1 cellular context compared by ENCODE assay signal in genomic region chr10:97736902-97737769, GRCh38.
A peak's percentile ranks its signal among the peaks of the same experiment; 100 is the strongest.
TF ChIP-seq lines count a peak whose summit lies in the region.

Gene ZFYVE27, plus strand, starts transcription at chr10:97737128. Its CDS starts 1,350 bp downstream, at chr10:97738478.

TF ChIP-seq in GM12878, 131 proteins besides CTCF, POLR2A, EP300 and RAD21 (continued from another document and continues in another):
- peak; percentile 100 for TF ChIP-seq ATF7 (IDR thresholded peaks at IDR 0.05; ENCODE audit: low read depth)
- no peak for TF ChIP-seq SIX5 (IDR thresholded peaks at IDR 0.05; ENCODE audit: low read depth, low read length, severe bottlenecking)
- TF ChIP-seq NR2C1 (IDR thresholded peaks at IDR 0.05): no peak
- no peak for TF ChIP-seq RCOR1 (conservative IDR thresholded peaks at IDR 0.05; ENCODE audit: low read depth, low read length)
- TF ChIP-seq, protein P1, sequence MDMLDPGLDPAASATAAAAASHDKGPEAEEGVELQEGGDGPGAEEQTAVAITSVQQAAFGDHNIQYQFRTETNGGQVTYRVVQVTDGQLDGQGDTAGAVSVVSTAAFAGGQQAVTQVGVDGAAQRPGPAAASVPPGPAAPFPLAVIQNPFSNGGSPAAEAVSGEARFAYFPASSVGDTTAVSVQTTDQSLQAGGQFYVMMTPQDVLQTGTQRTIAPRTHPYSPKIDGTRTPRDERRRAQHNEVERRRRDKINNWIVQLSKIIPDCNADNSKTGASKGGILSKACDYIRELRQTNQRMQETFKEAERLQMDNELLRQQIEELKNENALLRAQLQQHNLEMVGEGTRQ (IDR thresholded peaks at IDR 0.05; ENCODE audit: borderline replicate concordance, low read depth, low read length): no peak
- no peak for TF ChIP-seq HDAC6 (IDR thresholded peaks at IDR 0.05; ENCODE audit: unreplicated experiment)
- TF ChIP-seq, protein P2, sequence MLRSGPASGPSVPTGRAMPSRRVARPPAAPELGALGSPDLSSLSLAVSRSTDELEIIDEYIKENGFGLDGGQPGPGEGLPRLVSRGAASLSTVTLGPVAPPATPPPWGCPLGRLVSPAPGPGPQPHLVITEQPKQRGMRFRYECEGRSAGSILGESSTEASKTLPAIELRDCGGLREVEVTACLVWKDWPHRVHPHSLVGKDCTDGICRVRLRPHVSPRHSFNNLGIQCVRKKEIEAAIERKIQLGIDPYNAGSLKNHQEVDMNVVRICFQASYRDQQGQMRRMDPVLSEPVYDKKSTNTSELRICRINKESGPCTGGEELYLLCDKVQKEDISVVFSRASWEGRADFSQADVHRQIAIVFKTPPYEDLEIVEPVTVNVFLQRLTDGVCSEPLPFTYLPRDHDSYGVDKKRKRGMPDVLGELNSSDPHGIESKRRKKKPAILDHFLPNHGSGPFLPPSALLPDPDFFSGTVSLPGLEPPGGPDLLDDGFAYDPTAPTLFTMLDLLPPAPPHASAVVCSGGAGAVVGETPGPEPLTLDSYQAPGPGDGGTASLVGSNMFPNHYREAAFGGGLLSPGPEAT (IDR thresholded peaks at IDR 0.05; ENCODE audit: low read depth): no peak
- peak; percentile 90 for TF ChIP-seq POLR2AphosphoS2 (IDR thresholded peaks at IDR 0.05; ENCODE audit: low read depth, low read length)
- TF ChIP-seq BACH1 (IDR thresholded peaks at IDR 0.05; ENCODE audit: borderline replicate concordance): peak; percentile 78; the same call in 1 of the 2 replicates
- peak; percentile 99 for TF ChIP-seq MAX (IDR thresholded peaks at IDR 0.05; ENCODE audit: low read depth, low read length)
- TF ChIP-seq CREB1 (IDR thresholded peaks at IDR 0.05; ENCODE audit: low read depth): peak; percentile 93
- TF ChIP-seq, protein P3, sequence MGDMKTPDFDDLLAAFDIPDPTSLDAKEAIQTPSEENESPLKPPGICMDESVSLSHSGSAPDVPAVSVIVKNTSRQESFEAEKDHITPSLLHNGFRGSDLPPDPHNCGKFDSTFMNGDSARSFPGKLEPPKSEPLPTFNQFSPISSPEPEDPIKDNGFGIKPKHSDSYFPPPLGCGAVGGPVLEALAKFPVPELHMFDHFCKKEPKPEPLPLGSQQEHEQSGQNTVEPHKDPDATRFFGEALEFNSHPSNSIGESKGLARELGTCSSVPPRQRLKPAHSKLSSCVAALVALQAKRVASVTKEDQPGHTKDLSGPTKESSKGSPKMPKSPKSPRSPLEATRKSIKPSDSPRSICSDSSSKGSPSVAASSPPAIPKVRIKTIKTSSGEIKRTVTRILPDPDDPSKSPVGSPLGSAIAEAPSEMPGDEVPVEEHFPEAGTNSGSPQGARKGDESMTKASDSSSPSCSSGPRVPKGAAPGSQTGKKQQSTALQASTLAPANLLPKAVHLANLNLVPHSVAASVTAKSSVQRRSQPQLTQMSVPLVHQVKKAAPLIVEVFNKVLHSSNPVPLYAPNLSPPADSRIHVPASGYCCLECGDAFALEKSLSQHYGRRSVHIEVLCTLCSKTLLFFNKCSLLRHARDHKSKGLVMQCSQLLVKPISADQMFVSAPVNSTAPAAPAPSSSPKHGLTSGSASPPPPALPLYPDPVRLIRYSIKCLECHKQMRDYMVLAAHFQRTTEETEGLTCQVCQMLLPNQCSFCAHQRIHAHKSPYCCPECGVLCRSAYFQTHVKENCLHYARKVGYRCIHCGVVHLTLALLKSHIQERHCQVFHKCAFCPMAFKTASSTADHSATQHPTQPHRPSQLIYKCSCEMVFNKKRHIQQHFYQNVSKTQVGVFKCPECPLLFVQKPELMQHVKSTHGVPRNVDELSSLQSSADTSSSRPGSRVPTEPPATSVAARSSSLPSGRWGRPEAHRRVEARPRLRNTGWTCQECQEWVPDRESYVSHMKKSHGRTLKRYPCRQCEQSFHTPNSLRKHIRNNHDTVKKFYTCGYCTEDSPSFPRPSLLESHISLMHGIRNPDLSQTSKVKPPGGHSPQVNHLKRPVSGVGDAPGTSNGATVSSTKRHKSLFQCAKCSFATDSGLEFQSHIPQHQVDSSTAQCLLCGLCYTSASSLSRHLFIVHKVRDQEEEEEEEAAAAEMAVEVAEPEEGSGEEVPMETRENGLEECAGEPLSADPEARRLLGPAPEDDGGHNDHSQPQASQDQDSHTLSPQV (IDR thresholded peaks at IDR 0.05): no peak
- TF ChIP-seq ZNF217 (IDR thresholded peaks at IDR 0.05): no peak
- TF ChIP-seq NR2C2 (IDR thresholded peaks at IDR 0.05; ENCODE audit: borderline replicate concordance, control insufficient read depth, insufficient read length, low read depth): no peak
- TF ChIP-seq MEF2B (IDR thresholded peaks at IDR 0.05; ENCODE audit: partially characterized antibody, poor library complexity, severe bottlenecking): peak; percentile 29
- peak; percentile 95 for TF ChIP-seq JUND (IDR thresholded peaks at IDR 0.05; ENCODE audit: low read depth, low read length)
- peak; percentile 49 for TF ChIP-seq SP1 (IDR thresholded peaks at IDR 0.05; ENCODE audit: low read depth, low read length)
- TF ChIP-seq USF1 (IDR thresholded peaks at IDR 0.05; ENCODE audit: borderline replicate concordance, extremely low read length, insufficient read depth, low read depth, low read length): no peak
- TF ChIP-seq ZZZ3 (IDR thresholded peaks at IDR 0.05; ENCODE audit: control insufficient read depth, insufficient read length, low read depth): no peak
- TF ChIP-seq CREM (IDR thresholded peaks at IDR 0.05; ENCODE audit: low read depth): peak; percentile 83; the same call in 1 of the 2 replicates
- no peak for TF ChIP-seq NFIC (IDR thresholded peaks at IDR 0.05; ENCODE audit: low read depth, low read length)
- TF ChIP-seq, protein P4, sequence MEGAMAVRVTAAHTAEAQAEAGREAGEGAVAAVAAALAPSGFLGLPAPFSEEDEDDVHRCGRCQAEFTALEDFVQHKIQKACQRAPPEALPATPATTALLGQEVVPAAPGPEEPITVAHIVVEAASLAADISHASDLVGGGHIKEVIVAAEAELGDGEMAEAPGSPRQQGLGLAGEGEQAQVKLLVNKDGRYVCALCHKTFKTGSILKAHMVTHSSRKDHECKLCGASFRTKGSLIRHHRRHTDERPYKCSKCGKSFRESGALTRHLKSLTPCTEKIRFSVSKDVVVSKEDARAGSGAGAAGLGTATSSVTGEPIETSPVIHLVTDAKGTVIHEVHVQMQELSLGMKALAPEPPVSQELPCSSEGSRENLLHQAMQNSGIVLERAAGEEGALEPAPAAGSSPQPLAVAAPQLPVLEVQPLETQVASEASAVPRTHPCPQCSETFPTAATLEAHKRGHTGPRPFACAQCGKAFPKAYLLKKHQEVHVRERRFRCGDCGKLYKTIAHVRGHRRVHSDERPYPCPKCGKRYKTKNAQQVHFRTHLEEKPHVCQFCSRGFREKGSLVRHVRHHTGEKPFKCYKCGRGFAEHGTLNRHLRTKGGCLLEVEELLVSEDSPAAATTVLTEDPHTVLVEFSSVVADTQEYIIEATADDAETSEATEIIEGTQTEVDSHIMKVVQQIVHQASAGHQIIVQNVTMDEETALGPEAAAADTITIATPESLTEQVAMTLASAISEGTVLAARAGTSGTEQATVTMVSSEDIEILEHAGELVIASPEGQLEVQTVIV (IDR thresholded peaks at IDR 0.05; ENCODE audit: borderline replicate concordance, partially characterized antibody): peak; percentile 89
- no peak for TF ChIP-seq HDAC2 (IDR thresholded peaks at IDR 0.05)
- no peak for TF ChIP-seq GABPA (IDR thresholded peaks at IDR 0.05; ENCODE audit: low read depth)
- no peak for TF ChIP-seq BMI1 (IDR thresholded peaks at IDR 0.05; ENCODE audit: borderline replicate concordance)
- TF ChIP-seq MYC (IDR thresholded peaks at IDR 0.05; ENCODE audit: insufficient read depth, insufficient read length, insufficient replicate concordance, low read length, severe bottlenecking): peak; percentile 62
- no peak for TF ChIP-seq CBX3 (IDR thresholded peaks at IDR 0.05; ENCODE audit: borderline replicate concordance, low read depth)
- TF ChIP-seq TCF12 (IDR thresholded peaks at IDR 0.05; ENCODE audit: low read depth, low read length): no peak
- peak; percentile 60 for TF ChIP-seq KLF5 (IDR thresholded peaks at IDR 0.05; ENCODE audit: partially characterized antibody)
- TF ChIP-seq EGR1 (IDR thresholded peaks at IDR 0.05; ENCODE audit: borderline replicate concordance in 1 of 2, low read depth in 2 of 2, low read length in 2 of 2): peak in 1 of 2 experiments; percentile 93; a peak in 2 of 3 replicates
- TF ChIP-seq IKZF1 (conservative IDR thresholded peaks at IDR 0.05): peak; percentile 69
- TF ChIP-seq BCL3 (IDR thresholded peaks at IDR 0.05; ENCODE audit: borderline replicate concordance, insufficient read depth, low read depth, low read length, poor library complexity, severe bottlenecking): no peak
- TF ChIP-seq BCL11A (IDR thresholded peaks at IDR 0.05; ENCODE audit: low read depth, low read length): no peak
- TF ChIP-seq GATAD2B (conservative IDR thresholded peaks at IDR 0.05; ENCODE audit: low read depth): peak; percentile 87; the same call in 1 of the 2 replicates
- no peak for TF ChIP-seq STAT3 (IDR thresholded peaks at IDR 0.05; ENCODE audit: low read depth, low read length)
- TF ChIP-seq PML (IDR thresholded peaks at IDR 0.05; ENCODE audit: low read length): peak; percentile 83; the same call in 1 of the 2 replicates
- TF ChIP-seq, protein P5, sequence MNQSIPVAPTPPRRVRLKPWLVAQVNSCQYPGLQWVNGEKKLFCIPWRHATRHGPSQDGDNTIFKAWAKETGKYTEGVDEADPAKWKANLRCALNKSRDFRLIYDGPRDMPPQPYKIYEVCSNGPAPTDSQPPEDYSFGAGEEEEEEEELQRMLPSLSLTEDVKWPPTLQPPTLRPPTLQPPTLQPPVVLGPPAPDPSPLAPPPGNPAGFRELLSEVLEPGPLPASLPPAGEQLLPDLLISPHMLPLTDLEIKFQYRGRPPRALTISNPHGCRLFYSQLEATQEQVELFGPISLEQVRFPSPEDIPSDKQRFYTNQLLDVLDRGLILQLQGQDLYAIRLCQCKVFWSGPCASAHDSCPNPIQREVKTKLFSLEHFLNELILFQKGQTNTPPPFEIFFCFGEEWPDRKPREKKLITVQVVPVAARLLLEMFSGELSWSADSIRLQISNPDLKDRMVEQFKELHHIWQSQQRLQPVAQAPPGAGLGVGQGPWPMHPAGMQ (IDR thresholded peaks at IDR 0.05; ENCODE audit: borderline replicate concordance): no peak
- no peak for TF ChIP-seq ZBED1 (IDR thresholded peaks at IDR 0.05; ENCODE audit: borderline replicate concordance)
- peak; percentile 53; the same call in 1 of the 2 replicates for TF ChIP-seq RFX5 (IDR thresholded peaks at IDR 0.05; ENCODE audit: low read depth, low read length)
- TF ChIP-seq NR2F1 (conservative IDR thresholded peaks at IDR 0.05): peak; percentile 82
- peak in 1 of 2 experiments; percentile 45; a peak in 2 of 4 replicates for TF ChIP-seq IKZF2 (IDR thresholded peaks at IDR 0.05)
- TF ChIP-seq NKRF (conservative IDR thresholded peaks at IDR 0.05): peak; percentile 88
- peak; percentile 42; the same call in 1 of the 2 replicates for TF ChIP-seq YY1 (IDR thresholded peaks at IDR 0.05; ENCODE audit: low read depth, low read length)
- no peak for TF ChIP-seq ZNF622 (IDR thresholded peaks at IDR 0.05)
- no peak for TF ChIP-seq CHD1 (IDR thresholded peaks at IDR 0.05; ENCODE audit: low read depth, low read length)
- TF ChIP-seq, protein P6, sequence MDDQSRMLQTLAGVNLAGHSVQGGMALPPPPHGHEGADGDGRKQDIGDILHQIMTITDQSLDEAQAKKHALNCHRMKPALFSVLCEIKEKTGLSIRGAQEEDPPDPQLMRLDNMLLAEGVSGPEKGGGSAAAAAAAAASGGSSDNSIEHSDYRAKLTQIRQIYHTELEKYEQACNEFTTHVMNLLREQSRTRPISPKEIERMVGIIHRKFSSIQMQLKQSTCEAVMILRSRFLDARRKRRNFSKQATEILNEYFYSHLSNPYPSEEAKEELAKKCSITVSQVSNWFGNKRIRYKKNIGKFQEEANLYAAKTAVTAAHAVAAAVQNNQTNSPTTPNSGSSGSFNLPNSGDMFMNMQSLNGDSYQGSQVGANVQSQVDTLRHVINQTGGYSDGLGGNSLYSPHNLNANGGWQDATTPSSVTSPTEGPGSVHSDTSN (IDR thresholded peaks at IDR 0.05; ENCODE audit: insufficient replicate concordance, low read depth, low read length): no peak
- peak; percentile 79; the same call in 1 of the 2 replicates for TF ChIP-seq RB1 (IDR thresholded peaks at IDR 0.05; ENCODE audit: borderline replicate concordance)
